Comparison of ENCODE assay signal across 8 cellular contexts in genomic region chr1:110196917-110197782, GRCh38. TPM values are rescaled to one million over a fixed set of nuclear protein-coding genes. Genes with fewer than 3 reads are reported as not detected.
DNase-seq lines count a peak whose midpoint lies in the region; ATAC-seq lines count a peak whose summit lies in the region.

No MANE protein-coding gene starts in this region.

- H3K36me3 Mint-ChIP-seq in activated naive CD8-positive, alpha-beta T cell treated with anti-CD3 and anti-CD28 coated beads for 36 hours = no peaks in the 10 kb centered on the region

- no peaks in the 10 kb centered on the region for H3K27me3 Mint-ChIP-seq in activated naive CD8-positive, alpha-beta T cell treated with anti-CD3 and anti-CD28 coated beads for 36 hours

- no peaks in the 10 kb centered on the region for H3K4me1 Mint-ChIP-seq in activated naive CD8-positive, alpha-beta T cell treated with anti-CD3 and anti-CD28 coated beads for 36 hours

- no peak overlapping the region for H3K27ac Mint-ChIP-seq in activated naive CD8-positive, alpha-beta T cell treated with anti-CD3 and anti-CD28 coated beads for 36 hours

- intact Hi-C loops in left ventricle myocardium superior (cut with micrococcal nuclease) = no loop called here

- ATAC-seq in left ventricle myocardium superior = peak; percentile 66

- H3K9me3 Mint-ChIP-seq in activated naive CD8-positive, alpha-beta T cell treated with anti-CD3 and anti-CD28 coated beads for 36 hours = no peaks in the 10 kb centered on the region

- DNase-seq in CD1c-positive myeloid dendritic cell (ENCODE audit: extremely low spot score) (peak; percentile 69), GM19238 (ENCODE audit: insufficient read length, low spot score) (peak; percentile 87), M059J (ENCODE audit: low read depth) (peak; percentile 39), SHP77 treated with DMSO at 0.1 percent for 48 hours (lab: John Stamatoyannopoulos, UW) (peak; percentile 77), left ventricle myocardium superior (no peak), UCSD-AML1 (lab: John Stamatoyannopoulos, UW; ENCODE audit: unreplicated experiment) (no peak)
- DNase-seq in activated naive CD8-positive, alpha-beta T cell treated with anti-CD3 and anti-CD28 coated beads for 36 hours = peak; percentile 55
- peak; percentile 56 for DNase-seq in stimulated activated CD4-positive, alpha-beta T cell treated with anti-CD3 and anti-CD28 coated beads, Interleukin-15, amount 100 ng/mL, for 24 hours

- no peak overlapping the region for H3K4me3 Mint-ChIP-seq in activated naive CD8-positive, alpha-beta T cell treated with anti-CD3 and anti-CD28 coated beads for 36 hours

RNA-seq across cellular contexts. Expression of gene KCNC4, which starts 13.0 kb away (rescaled TPM):
- total RNA-seq in M059J (2014; rRNA removed; shearing (Covaris generic)) = 0.07 and 0.91 TPM in 2 replicates
- total RNA-seq in activated naive CD8-positive, alpha-beta T cell treated with anti-CD3 and anti-CD28 coated beads for 36 hours = 1 to 10 TPM; 6.9 to 8.0 TPM
- 4.7 TPM for total RNA-seq in left ventricle myocardium superior

RNA-seq across cellular contexts. Expression of gene SLC6A17, which starts 46.9 kb away (rescaled TPM):
- total RNA-seq in M059J (2014; rRNA removed; shearing (Covaris generic)) = 0.12 and 0.59 TPM in 2 replicates
- under 1 TPM; 0.04 to 0.10 TPM for total RNA-seq in activated naive CD8-positive, alpha-beta T cell treated with anti-CD3 and anti-CD28 coated beads for 36 hours
- not detected for total RNA-seq in left ventricle myocardium superior

Comparison
In these comparisons a context has a peak if more than half of its experiments do, and no peak if none do; other contexts are left out.
1. DNase-seq: peak in CD1c-positive myeloid dendritic cell (single experiment), GM19238 (single experiment), M059J (single experiment), SHP77 treated with DMSO at 0.1 percent for 48 hours (single experiment), activated naive CD8-positive, alpha-beta T cell treated with anti-CD3 and anti-CD28 coated beads for 36 hours (single experiment) and stimulated activated CD4-positive, alpha-beta T cell treated with anti-CD3 and anti-CD28 coated beads, Interleukin-15, amount 100 ng/mL, for 24 hours (single experiment); none in left ventricle myocardium superior (single experiment) and UCSD-AML1 (single experiment).